Comparison of ENCODE assay signal across 8 cellular contexts in the genomic region with DNA sequence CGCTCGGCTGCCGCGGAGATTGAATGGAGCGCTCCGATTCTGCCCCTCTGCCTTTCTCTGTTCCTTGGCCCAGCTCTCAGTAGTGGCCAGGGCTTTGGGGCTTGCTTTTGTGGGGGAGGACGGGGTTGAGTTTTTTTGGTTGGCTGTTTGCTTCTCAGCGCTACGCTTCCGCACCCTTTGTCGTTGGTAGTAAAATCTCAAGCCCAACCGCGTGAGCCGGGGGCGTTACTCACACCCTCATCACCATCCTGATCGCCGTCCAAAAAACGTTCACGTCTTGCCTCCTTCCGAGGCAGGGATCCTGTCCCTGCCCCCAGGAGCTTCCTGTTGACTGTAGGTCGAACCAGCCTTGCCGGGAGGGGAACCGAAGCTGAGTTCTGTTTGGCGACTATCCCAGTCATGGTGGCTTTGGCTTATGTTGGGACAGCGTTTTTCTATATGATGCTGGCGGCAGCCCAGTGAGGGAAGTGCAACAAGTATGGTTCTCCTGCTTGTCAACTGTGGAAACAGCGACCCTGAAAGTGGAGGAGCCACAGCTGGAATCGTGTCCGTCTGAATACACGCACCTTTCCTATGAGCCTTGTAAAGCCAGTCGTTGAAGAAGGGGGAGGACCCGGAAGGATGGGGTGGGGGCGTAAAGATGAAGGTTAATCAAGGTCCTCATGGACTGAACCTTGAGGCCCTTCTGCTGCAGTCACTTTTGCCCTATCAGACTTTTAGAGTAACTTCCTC. TPM values are rescaled to one million over a fixed set of nuclear protein-coding genes. Genes with fewer than 3 reads are reported as not detected.
A peak's percentile ranks its signal among the peaks of the same experiment; 100 is the strongest.
DNase-seq lines count a peak whose midpoint lies in the region; ATAC-seq and TF ChIP-seq lines count a peak whose summit lies in the region.

No MANE protein-coding gene starts in this region.

- H3K4me3 ChIP-seq in NB4 (ENCODE audit: low read depth, low read length) = peak overlapping the region; percentile 72

- no peak for TF ChIP-seq CTCF in NB4 (IDR thresholded peaks at IDR 0.05; ENCODE audit: low read depth, low read length)

- CTCF ChIA-PET in HEK293T (lab: Yijun Ruan, JAX) = interaction anchor here (1.8 kb wide), 1 partner anchor 18 kb away, joined by 4 read pairs; no protein-coding TSS in a partner anchor

- intact Hi-C loops in left colon (cut with DNase I, micrococcal nuclease) = no loop called here

- peak; percentile 64 for DNase-seq in GM04504 (ENCODE audit: low read depth)
- DNase-seq in HEK293T (ENCODE audit: extremely low spot score) = peak; percentile 30
- DNase-seq in NB4 (ENCODE audit: low read depth) = peak; percentile 95
- DNase-seq in activated CD4-positive, CD25-positive, alpha-beta regulatory T cell treated with anti-CD3 and anti-CD28 coated beads, Interleukin-2, amount 50 U/mL, for 16 hours (ENCODE audit: low read depth, low spot score) = peak; percentile 37
- DNase-seq in cerebellar cortex (ENCODE audit: low spot score) = peak; percentile 40
- DNase-seq in left colon = peak; percentile 80 to 83
- DNase-seq in stimulated activated CD4-positive, alpha-beta T cell treated with anti-CD3 and anti-CD28 coated beads, Interleukin-2, amount 100 ng/mL, for 4 hours (ENCODE audit: low read depth) = peak; percentile 66
- DNase-seq in NCI-H2107 (lab: John Stamatoyannopoulos, UW) = no peak

- peak; percentile 61 for ATAC-seq in left colon

- POLR2A ChIA-PET in HEK293T (lab: Yijun Ruan, JAX) = interaction anchor here (1.1 kb wide), 1 partner anchor 12 kb away, joined by 3 read pairs; no protein-coding TSS in a partner anchor

- peak; percentile 55 for TF ChIP-seq POLR2A in NB4 (IDR thresholded peaks at IDR 0.05; ENCODE audit: extremely low read depth, insufficient read length)

TF ChIP-seq in HEK293T, 16 proteins besides CTCF, POLR2A, EP300 and RAD21:
- TF ChIP-seq L3MBTL2 (conservative IDR thresholded peaks at IDR 0.05) (peak; percentile 78), NFRKB (IDR thresholded peaks at IDR 0.05) (no peak)

RNA-seq across cellular contexts. Expression of a gene that starts 0.8 kb away (rescaled TPM):
- 10 to 100 TPM; 64.7 to 74.6 TPM for total RNA-seq in left colon
